In the genomic region with DNA sequence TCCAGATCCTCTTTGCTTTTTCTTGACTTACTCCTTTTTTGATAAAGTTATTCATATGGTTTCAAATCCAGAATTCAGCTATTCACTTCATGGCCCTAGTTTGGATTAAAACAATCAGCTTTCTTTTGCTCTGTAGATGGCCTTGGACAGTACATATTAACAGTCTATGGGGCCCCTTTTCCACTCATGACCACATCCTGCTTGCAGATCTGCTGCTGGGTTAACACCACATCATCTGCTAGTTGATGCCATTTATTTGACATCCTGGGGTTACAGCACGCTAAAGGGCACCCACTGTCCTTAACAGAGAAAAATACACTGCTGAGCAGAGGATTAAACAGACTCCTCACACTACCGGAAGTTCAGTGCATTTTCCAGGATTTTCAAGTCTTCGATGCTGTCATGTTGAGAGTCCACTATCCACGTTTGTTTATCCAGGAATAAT, we compare ENCODE assay signal across 8 cellular contexts. TPM values are rescaled to one million over a fixed set of nuclear protein-coding genes. Genes with fewer than 3 reads are reported as not detected.
A peak's percentile ranks its signal among the peaks of the same experiment; 100 is the strongest.
DNase-seq lines count a peak whose midpoint lies in the region; ATAC-seq and TF ChIP-seq lines count a peak whose summit lies in the region.

No MANE protein-coding gene starts in this region.

- no peak for TF ChIP-seq CTCF in PC-3 (conservative IDR thresholded peaks at IDR 0.05; ENCODE audit: low read depth, low read length)
- TF ChIP-seq CTCF in glutamatergic neuron (IDR thresholded peaks at IDR 0.05; ENCODE audit: partially characterized antibody, unreplicated experiment): no peak

- peaks cover 3% of the 10 kb centered on the region for H3K9me3 Mint-ChIP-seq in natural killer cell treated with Interleukin-12 subunit alpha and Interleukin-12 subunit beta and Interleukin-15 and Interleukin-18, amount 100 ng/mL, for 72 hours
- H3K9me3 Mint-ChIP-seq in glutamatergic neuron (ENCODE audit: unreplicated experiment): no peaks in the 10 kb centered on the region

- H3K4me3 ChIP-seq in adipocyte (ENCODE audit: low read length) (peak overlapping the region; percentile 97), PC-3 (ENCODE audit: low read length) (no peak overlapping the region)

- DNase-seq in OCI-M1 (lab: John Stamatoyannopoulos, UW): peak; percentile 38
- no peak for DNase-seq in adipocyte (ENCODE audit: low read depth)
- peak; percentile 91 for DNase-seq in natural killer cell treated with Interleukin-12 subunit alpha and Interleukin-12 subunit beta and Interleukin-15 and Interleukin-18, amount 100 ng/mL, for 72 hours (ENCODE audit: low spot score)
- DNase-seq in PC-3: no peak
- no peak for DNase-seq in glutamatergic neuron
- no peak for DNase-seq in SHP77 (lab: John Stamatoyannopoulos, UW)

- no peaks in the 10 kb centered on the region for H3K27me3 ChIP-seq in adipocyte (replicated peaks; ENCODE audit: control insufficient read depth, insufficient read depth, low read length)
- peaks cover 11% of the 10 kb centered on the region for H3K27me3 ChIP-seq in PC-3 (ENCODE audit: low read length)

- peak overlapping the region; percentile 95 for H3K4me3 Mint-ChIP-seq in natural killer cell treated with Interleukin-12 subunit alpha and Interleukin-12 subunit beta and Interleukin-15 and Interleukin-18, amount 100 ng/mL, for 72 hours
- H3K4me3 Mint-ChIP-seq in glutamatergic neuron (ENCODE audit: unreplicated experiment): no peak overlapping the region

- H3K4me1 Mint-ChIP-seq in natural killer cell treated with Interleukin-12 subunit alpha and Interleukin-12 subunit beta and Interleukin-15 and Interleukin-18, amount 100 ng/mL, for 72 hours (ENCODE audit: low read depth in 2 of 2): peaks cover 62 to 68% of the 10 kb centered on the region in 2 donors
- peaks cover 4% of the 10 kb centered on the region for H3K4me1 Mint-ChIP-seq in glutamatergic neuron (ENCODE audit: low read depth, unreplicated experiment)

- H3K36me3 ChIP-seq in adipocyte (ENCODE audit: control insufficient read depth, insufficient read depth, low read length, severe bottlenecking): no peaks in the 10 kb centered on the region
- H3K36me3 ChIP-seq in PC-3 (ENCODE audit: low read depth, low read length): no peaks in the 10 kb centered on the region

- H4K20me1 ChIP-seq in PC-3 (ENCODE audit: low read length): no peaks in the 10 kb centered on the region

- no peaks in the 10 kb centered on the region for H3K27me3 Mint-ChIP-seq in natural killer cell treated with Interleukin-12 subunit alpha and Interleukin-12 subunit beta and Interleukin-15 and Interleukin-18, amount 100 ng/mL, for 72 hours
- H3K27me3 Mint-ChIP-seq in glutamatergic neuron (ENCODE audit: unreplicated experiment): no peaks in the 10 kb centered on the region

- ATAC-seq in GM18511 (IDR thresholded peaks at IDR 0.05; ENCODE audit: unreplicated experiment) (peak; percentile 83), HG02678 (IDR thresholded peaks at IDR 0.05; ENCODE audit: unreplicated experiment) (peak; percentile 76), PC-3 (no peak)
- ATAC-seq in natural killer cell treated with Interleukin-12 subunit alpha and Interleukin-12 subunit beta and Interleukin-15 and Interleukin-18, amount 100 ng/mL, for 72 hours: peak; percentile 81 to 90

- H3K27ac Mint-ChIP-seq in natural killer cell treated with Interleukin-12 subunit alpha and Interleukin-12 subunit beta and Interleukin-15 and Interleukin-18, amount 100 ng/mL, for 72 hours: peak overlapping the region; percentile 99 to 100
- no peak overlapping the region for H3K27ac Mint-ChIP-seq in glutamatergic neuron (ENCODE audit: unreplicated experiment)

- peaks cover 66% of the 10 kb centered on the region for H3K4me1 ChIP-seq in adipocyte (ENCODE audit: control insufficient read depth, insufficient read depth, low read length)
- 0 out of 2 replicates have a peak, but pooled peaks cover 3% of the 10 kb centered on the region for H3K4me1 ChIP-seq in PC-3 (ENCODE audit: insufficient read depth, low read length)

- H3F3A ChIP-seq in PC-3 (ENCODE audit: low read length, unreplicated experiment): no peaks in the 10 kb centered on the region

- H3K79me2 ChIP-seq in PC-3 (ENCODE audit: low read length): no peaks in the 10 kb centered on the region

- POLR2A ChIA-PET in PC-3 (lab: Charles Lee; ENCODE audit: unreplicated experiment): no interaction called here

- H3K9me2 ChIP-seq in PC-3 (replicated peaks; ENCODE audit: low read length): no peaks in the 10 kb centered on the region

- BruUV-seq in PC-3 (replicated peaks; lab: Mats Ljungman, UMichigan): no TSS peak

- H3K9ac ChIP-seq in adipocyte (ENCODE audit: low read length): peak overlapping the region; percentile 99
- no peak overlapping the region for H3K9ac ChIP-seq in PC-3 (ENCODE audit: low read length)

- H3K36me3 Mint-ChIP-seq in natural killer cell treated with Interleukin-12 subunit alpha and Interleukin-12 subunit beta and Interleukin-15 and Interleukin-18, amount 100 ng/mL, for 72 hours: peaks cover 28% of the 10 kb centered on the region
- H3K36me3 Mint-ChIP-seq in glutamatergic neuron (ENCODE audit: unreplicated experiment): no peaks in the 10 kb centered on the region

- intact Hi-C loops in PC-3 (cut with micrococcal nuclease): loop anchor here (1.0 kb wide), 1 partner anchor 8 kb away; no protein-coding TSS in a partner anchor

- H3K27ac ChIP-seq in PC-3 (ENCODE audit: low read length): no peak overlapping the region

- no peak overlapping the region; the same call in 1 of the 2 replicates for H2AFZ ChIP-seq in PC-3 (ENCODE audit: low read length)

- CTCF ChIA-PET in PC-3 (lab: Charles Lee): no interaction called here

- no peak overlapping the region for H3K4me2 ChIP-seq in PC-3 (ENCODE audit: low read length)

- H3K9me3 ChIP-seq in adipocyte (ENCODE audit: control insufficient read depth, low read length) (no peaks in the 10 kb centered on the region), PC-3 (ENCODE audit: low read length) (no peaks in the 10 kb centered on the region)

RNA-seq across cellular contexts. Expression of a gene that starts 0.9 kb away (rescaled TPM):
- 100 to 1,000 TPM; 186 to 228 TPM for total RNA-seq in natural killer cell treated with Interleukin-12 subunit alpha and Interleukin-12 subunit beta and Interleukin-15 and Interleukin-18, amount 100 ng/mL, for 72 hours
- 0.98 and 1.3 TPM in 2 replicates for total RNA-seq in PC-3 (2014; rRNA removed)
- 0.86 TPM for total RNA-seq in glutamatergic neuron (ENCODE audit: unreplicated experiment)

Comparison
In these comparisons a context has a peak if more than half of its experiments do, and no peak if none do; other contexts are left out.
1. DNase-seq: peak in OCI-M1 (single experiment) and natural killer cell treated with Interleukin-12 subunit alpha and Interleukin-12 subunit beta and Interleukin-15 and Interleukin-18, amount 100 ng/mL, for 72 hours (single experiment); none in adipocyte (single experiment), PC-3 (single experiment), glutamatergic neuron (single experiment) and SHP77 (0 of 2).
2. RNA of a gene that starts 0.9 kb away (total RNA-seq): 186 to 228 TPM in natural killer cell treated with Interleukin-12 subunit alpha and Interleukin-12 subunit beta and Interleukin-15 and Interleukin-18, amount 100 ng/mL, for 72 hours; 0.98 to 1.3 TPM in PC-3 and 0.86 TPM in glutamatergic neuron (single experiment); every median in the first group is over 10 times any median in the second.